15 cellular contexts compared by ENCODE assay signal in genomic region chr17:49963626-49964538, GRCh38. TPM values are rescaled to one million over a fixed set of nuclear protein-coding genes. Genes with fewer than 3 reads are reported as not detected.
DNase-seq lines count a peak whose midpoint lies in the region; FAIRE-seq and TF ChIP-seq lines count a peak whose summit lies in the region.
"Had no signal": no experiment of that assay in that cellular context is flagged by ENCODE, and none has a peak within 500 bp of the region (broad histone marks: within the 10 kb centered on the region; RNA-seq: fewer than 3 reads in every experiment).

No MANE protein-coding gene starts in this region.

- TF ChIP-seq RAD21 in H1 (IDR thresholded peaks at IDR 0.05 in 1 of 2, conservative IDR thresholded peaks at IDR 0.05 in 1 of 2; ENCODE audit: low read depth in 2 of 2, low read length in 2 of 2): no peak

- H2BK15ac ChIP-seq in H1 (ENCODE audit: low read length): peak overlapping the region; percentile 99

- H4K8ac ChIP-seq in H1 (ENCODE audit: extremely low read depth, insufficient read depth, low read length): no peak overlapping the region

- H3K36me3 ChIP-seq in H1 (ENCODE audit: control insufficient read depth in 2 of 4, insufficient read depth in 4 of 4, low read length in 3 of 4) (no peaks in the 10 kb centered on the region), osteoblast (ENCODE audit: insufficient read depth, low read length) (no peaks in the 10 kb centered on the region), Karpas-422 (ENCODE audit: insufficient read depth, low read length) (no peaks in the 10 kb centered on the region)
- H3K36me3 ChIP-seq: upper lobe of right lung had no signal

- no peak for TF ChIP-seq CTCF in H1 (IDR thresholded peaks at IDR 0.05; ENCODE audit: control extremely low read depth in 1 of 3, insufficient read depth in 1 of 3, low read depth in 1 of 3, low read length in 3 of 3)
- no peak for TF ChIP-seq CTCF in osteoblast (IDR thresholded peaks at IDR 0.05; ENCODE audit: extremely low read depth, low read depth, low read length)

- H4K20me1 ChIP-seq in H1 (replicated peaks in 1 of 2; ENCODE audit: control insufficient read depth in 1 of 2, insufficient read depth in 2 of 2, low read length in 2 of 2): peaks cover 5 to 21% of the 10 kb centered on the region in 2 experiments
- H4K20me1 ChIP-seq in osteoblast (ENCODE audit: insufficient read depth, low read length): no peaks in the 10 kb centered on the region
- no peaks in the 10 kb centered on the region for H4K20me1 ChIP-seq in Karpas-422 (ENCODE audit: insufficient read depth, low read depth, low read length)

- H2AFZ ChIP-seq in H1 (ENCODE audit: low read length) (no peak overlapping the region), osteoblast (ENCODE audit: low read length) (no peak overlapping the region), Karpas-422 (ENCODE audit: low read length) (no peak overlapping the region)

- H3K27ac Mint-ChIP-seq in T-helper 1 cell treated with Interleukin-12 subunit alpha and Interleukin-12 subunit beta and Interleukin-4 antibody, amounts not matched to agents 30 μg/mL and 1 μg/mL, for 36 hours: peak overlapping the region; percentile 69

- H3K4me1 Mint-ChIP-seq in T-helper 1 cell treated with Interleukin-12 subunit alpha and Interleukin-12 subunit beta and Interleukin-4 antibody, amounts not matched to agents 30 μg/mL and 1 μg/mL, for 36 hours (ENCODE audit: low read depth): peaks cover 18% of the 10 kb centered on the region

- no peak for TF ChIP-seq POLR2A in H1 (IDR thresholded peaks at IDR 0.05; ENCODE audit: control extremely low read depth in 1 of 2, low read depth in 2 of 2, low read length in 2 of 2)

- no peaks in the 10 kb centered on the region for H3K9me3 Mint-ChIP-seq in T-helper 1 cell treated with Interleukin-12 subunit alpha and Interleukin-12 subunit beta and Interleukin-4 antibody, amounts not matched to agents 30 μg/mL and 1 μg/mL, for 36 hours

- H3K9ac ChIP-seq in H1 (replicated peaks in 1 of 4; ENCODE audit: extremely low read depth in 1 of 4, low read depth in 3 of 4, low read length in 3 of 4): no peak overlapping the region
- H3K9ac ChIP-seq in Karpas-422 (ENCODE audit: low read length): no peak overlapping the region

- WGBS in H1 (ENCODE audit: extremely low coverage in 1 of 2, insufficient coverage in 1 of 2, insufficient read length in 1 of 2, insufficient replicate concordance in 2 of 2, low coverage in 1 of 2, low lambda C conversion rate in 2 of 2, missing lambda C conversion rate in 1 of 2), 2 experiments: 4% methylated on average over 52 of the region's 58 CpGs; no CpG with 5 or more reads in 1 of the 2 experiments

- no peaks in the 10 kb centered on the region for H3K79me1 ChIP-seq in H1 (ENCODE audit: low read depth, low read length)

- H3K18ac ChIP-seq in H1 (ENCODE audit: extremely low read depth, low read length): peak overlapping the region; percentile 78; the same call in 1 of the 2 replicates

- H4K91ac ChIP-seq in H1 (replicated peaks; ENCODE audit: insufficient read length, low read length): no peak overlapping the region

- POLR2A ChIA-PET in H1 (lab: Charles Lee; ENCODE audit: partially characterized antibody): interaction anchor here (0.8 to 3.0 kb wide), 10 partner anchors 8 to 92 kb away, joined by 3 to 18 read pairs (median 6); partner anchors contain the start of genes DLX3 and ITGA3

- H3K4ac ChIP-seq in H1 (replicated peaks; ENCODE audit: insufficient read length, low read depth, low read length): no peak overlapping the region

- H3K23ac ChIP-seq in H1 (ENCODE audit: insufficient read length): no peak overlapping the region

- no peak for FAIRE-seq in H1 (lab: Jason Lieb, UNC)
- FAIRE-seq: A204.1 had no signal

- H4K5ac ChIP-seq in H1 (ENCODE audit: insufficient read length, low read depth, low read length): no peak overlapping the region

- DNase-seq in T-helper 1 cell (no peak), M059J (ENCODE audit: low read depth) (peak; percentile 18), H1 (ENCODE audit: low read depth in 1 of 2, low spot score in 2 of 2) (peak in 1 of 2 experiments; percentile 79), osteoblast (ENCODE audit: insufficient read length, low spot score, missing footprints) (no peak), Karpas-422 (no peak), substantia nigra (lab: John Stamatoyannopoulos, UW) (no peak), DMS79 treated with DMSO at 0.1 percent for 48 hours (lab: John Stamatoyannopoulos, UW) (no peak)
- DNase-seq: activated CD4-positive, CD25-positive, alpha-beta regulatory T cell treated with anti-CD3 and anti-CD28 coated beads, Interleukin-2, amount 50 U/mL, for 72 hours; anterior cingulate cortex; GDM1; kidney glomerular epithelial cell; upper lobe of right lung had no signal

- peaks cover 61 to 74% (median 71%) of the 10 kb centered on the region in 4 experiments for H3K27me3 ChIP-seq in H1 (replicated peaks in 1 of 4; ENCODE audit: control insufficient read depth in 3 of 4, extremely low read depth in 1 of 4, insufficient read depth in 3 of 4, low read length in 3 of 4)
- H3K27me3 ChIP-seq in osteoblast (ENCODE audit: insufficient read depth, low read length): peaks cover 70% of the 10 kb centered on the region
- H3K27me3 ChIP-seq in Karpas-422 (ENCODE audit: low read length): no peaks in the 10 kb centered on the region

- H3K4me3 ChIP-seq in H1 (ENCODE audit: extremely low read depth in 1 of 4, insufficient read depth in 2 of 4, low read depth in 3 of 4, low read length in 4 of 4) (peak overlapping the region; percentile 8 to 54 (median 26); a peak in 7 of 8 replicates), osteoblast (ENCODE audit: insufficient read depth, low read length) (no peak overlapping the region), Karpas-422 (ENCODE audit: low read length) (no peak overlapping the region)
- H3K4me3 ChIP-seq: upper lobe of right lung had no signal

- H3K4me1 ChIP-seq in H1 (replicated peaks in 1 of 4; ENCODE audit: control insufficient read depth in 3 of 4, insufficient read depth in 4 of 4, low read length in 3 of 4) (peaks cover 0 to 28% (median 19%) of the 10 kb centered on the region in 4 experiments; a peak in 6 of 7 replicates), osteoblast (ENCODE audit: insufficient read depth, low read length) (peaks cover 11% of the 10 kb centered on the region), Karpas-422 (ENCODE audit: low read length) (no peaks in the 10 kb centered on the region)

- TF ChIP-seq EP300 in H1 (IDR thresholded peaks at IDR 0.05; ENCODE audit: borderline replicate concordance in 1 of 2, low read depth in 2 of 2, low read length in 2 of 2): no peak

- CTCF ChIA-PET in H1 (lab: Charles Lee; ENCODE audit: partially characterized antibody): interaction anchor here (0.6 to 16.9 kb wide), 13 partner anchors 9 to 110 kb away, joined by 3 to 275 read pairs (median 6); partner anchors contain the start of gene DLX3

- H3K36me3 Mint-ChIP-seq in T-helper 1 cell treated with Interleukin-12 subunit alpha and Interleukin-12 subunit beta and Interleukin-4 antibody, amounts not matched to agents 30 μg/mL and 1 μg/mL, for 36 hours (ENCODE audit: low read depth): no peaks in the 10 kb centered on the region

- peak overlapping the region; percentile 69 to 72 for H3K4me2 ChIP-seq in H1 (ENCODE audit: insufficient read depth in 1 of 2, low read depth in 2 of 2, low read length in 2 of 2)
- peak overlapping the region; percentile 39 for H3K4me2 ChIP-seq in osteoblast (ENCODE audit: insufficient read depth, low read length)
- H3K4me2 ChIP-seq in Karpas-422 (ENCODE audit: low read depth, low read length, poor library complexity, severe bottlenecking): no peak overlapping the region

- peaks cover 12% of the 10 kb centered on the region for H3K23me2 ChIP-seq in H1 (ENCODE audit: low read depth, low read length)

- H2AK5ac ChIP-seq in H1 (ENCODE audit: low read depth, low read length): peak overlapping the region; percentile 94

- H3K9me3 ChIP-seq in H1 (ENCODE audit: insufficient read depth in 2 of 2, low read depth in 1 of 2, low read length in 1 of 2) (no peaks in the 10 kb centered on the region), osteoblast (ENCODE audit: low read depth, low read length) (no peaks in the 10 kb centered on the region), Karpas-422 (ENCODE audit: low read length) (no peaks in the 10 kb centered on the region)
- H3K9me3 ChIP-seq: upper lobe of right lung had no signal

- H2BK120ac ChIP-seq in H1 (replicated peaks; ENCODE audit: low read depth, low read length): no peak overlapping the region

- H3K14ac ChIP-seq in H1 (ENCODE audit: insufficient read length): no peak overlapping the region

- H3K27ac ChIP-seq in H1 (ENCODE audit: low read depth, low read length) (no peak overlapping the region), osteoblast (ENCODE audit: low read depth, low read length) (no peak overlapping the region), Karpas-422 (ENCODE audit: low read length) (no peak overlapping the region), substantia nigra (ENCODE audit: low read depth, low read length, poor library complexity, severe bottlenecking) (no peak overlapping the region)
- H3K27ac ChIP-seq: upper lobe of right lung had no signal

- no peaks in the 10 kb centered on the region for H3K9me2 ChIP-seq in Karpas-422 (replicated peaks; ENCODE audit: insufficient read depth, low read length)

- H2BK5ac ChIP-seq in H1 (ENCODE audit: low read depth, low read length): no peak overlapping the region

- peak overlapping the region; percentile 33 for H3K4me3 Mint-ChIP-seq in T-helper 1 cell treated with Interleukin-12 subunit alpha and Interleukin-12 subunit beta and Interleukin-4 antibody, amounts not matched to agents 30 μg/mL and 1 μg/mL, for 36 hours

- peak overlapping the region; percentile 98 for H2BK12ac ChIP-seq in H1 (ENCODE audit: low read depth, low read length)

- peak overlapping the region; percentile 48 for H3K56ac ChIP-seq in H1 (replicated peaks; ENCODE audit: insufficient read length, low read depth, low read length)

- H2BK20ac ChIP-seq in H1 (ENCODE audit: low read length): peak overlapping the region; percentile 61; the same call in 1 of the 2 replicates

- H3K27me3 Mint-ChIP-seq in T-helper 1 cell treated with Interleukin-12 subunit alpha and Interleukin-12 subunit beta and Interleukin-4 antibody, amounts not matched to agents 30 μg/mL and 1 μg/mL, for 36 hours (ENCODE audit: low read depth): peaks cover 76% of the 10 kb centered on the region

- H3K79me2 ChIP-seq in H1 (ENCODE audit: control insufficient read depth in 1 of 2, insufficient read depth in 2 of 2, low read length in 2 of 2): no peaks in the 10 kb centered on the region
- H3K79me2 ChIP-seq in osteoblast (ENCODE audit: insufficient read depth, low read length): no peaks in the 10 kb centered on the region
- H3K79me2 ChIP-seq in Karpas-422 (ENCODE audit: low read length): no peaks in the 10 kb centered on the region

RNA-seq across cellular contexts. Expression of gene DLX4, which starts 5.1 kb away (rescaled TPM):
- 5.5 and 7.4 TPM in 2 replicates for total RNA-seq in M059J (2014; rRNA removed; shearing (Covaris generic))
- 0.80 and 0.88 TPM in 2 replicates for total RNA-seq in H1 (2021; fragmentation: NEBNext Ultra II Directional; extraction: Animal tissue kit (Norgen Biotek cat#: 25700))
- 0.67 and 1.5 TPM in 2 replicates for polyA plus RNA-seq in H1 (2011; rRNA removed)
- polyA plus RNA-seq in H1 (2011; cell fraction: cytosol; rRNA removed): 0.94 TPM
- polyA plus RNA-seq in H1 (2011; cell fraction: nucleus; rRNA removed): 5.0 TPM
- 0.64 to 1.2 TPM (median 0.93 TPM) in 4 replicates for polyA plus RNA-seq in H1 (2012, experiment 1 of 2)
- 0.84 TPM for polyA plus RNA-seq in H1 (2012, experiment 2 of 2)
- 0.97 TPM for polyA plus RNA-seq in H1 (2013, experiment 1 of 2)
- polyA plus RNA-seq in H1 (2013, experiment 2 of 2): 0.87 TPM
- 0.39 and 0.73 TPM in 2 replicates for polyA minus RNA-seq in H1 (2011; rRNA and poly(A)+ RNA removed)
- polyA minus RNA-seq in H1 (2011; cell fraction: cytosol; rRNA and poly(A)+ RNA removed): 0.88 TPM
- 2.2 TPM for polyA minus RNA-seq in H1 (2011; cell fraction: nucleus; rRNA and poly(A)+ RNA removed)
- under 0.01 TPM in 1 of 2 replicates, not detected in the other for total RNA-seq in osteoblast
- total RNA-seq in Karpas-422 (2014; rRNA removed; shearing (Covaris generic); ENCODE audit: low replicate concordance): not detected in 2 replicates
- total RNA-seq: pulmonary artery endothelial cell had no signal

RNA-seq across cellular contexts. Expression of gene DLX3, which starts 31.1 kb away (rescaled TPM):
- total RNA-seq in M059J (2014; rRNA removed; shearing (Covaris generic)): 0.15 and 0.96 TPM in 2 replicates
- 0.15 TPM in 1 of 2 replicates, not detected in the other for total RNA-seq in H1 (2021; fragmentation: NEBNext Ultra II Directional; extraction: Animal tissue kit (Norgen Biotek cat#: 25700))
- 0.06 and 0.20 TPM in 2 replicates for polyA plus RNA-seq in H1 (2011; rRNA removed)
- polyA plus RNA-seq in H1 (2011; cell fraction: cytosol; rRNA removed): 0.12 TPM
- 0.29 TPM for polyA plus RNA-seq in H1 (2011; cell fraction: nucleus; rRNA removed)
- 0.15 to 0.25 TPM (median 0.25 TPM) in 3 of 4 replicates, not detected in the other for polyA plus RNA-seq in H1 (2012, experiment 1 of 2)
- 0.35 TPM for polyA plus RNA-seq in H1 (2012, experiment 2 of 2)
- 0.12 TPM for polyA plus RNA-seq in H1 (2013, experiment 1 of 2)
- 0.17 TPM for polyA plus RNA-seq in H1 (2013, experiment 2 of 2)
- polyA minus RNA-seq in H1 (2011; rRNA and poly(A)+ RNA removed): 0.09 and 0.10 TPM in 2 replicates
- not detected for polyA minus RNA-seq in H1 (2011; cell fraction: cytosol; rRNA and poly(A)+ RNA removed)
- polyA minus RNA-seq in H1 (2011; cell fraction: nucleus; rRNA and poly(A)+ RNA removed): 1.3 TPM
- 0.59 and 1.1 TPM in 2 replicates for total RNA-seq in osteoblast
- total RNA-seq in Karpas-422 (2014; rRNA removed; shearing (Covaris generic); ENCODE audit: low replicate concordance): 0.22 TPM in 1 of 2 replicates, not detected in the other
- total RNA-seq: pulmonary artery endothelial cell had no signal

Comparison
In these comparisons a context has a peak if more than half of its experiments do, and no peak if none do; other contexts are left out.
1. H3K4me3 ChIP-seq: peak in H1 (4 of 4); none in osteoblast (single experiment) and Karpas-422 (single experiment).